27 cellular contexts compared by ENCODE assay signal in genomic region chr2:181340891-181341290, GRCh38.
"Had no signal": no experiment of that assay in that cellular context is flagged by ENCODE, and none has a peak within 500 bp of the region (broad histone marks: within the 10 kb centered on the region; RNA-seq: fewer than 3 reads in every experiment).

No MANE protein-coding gene starts in this region.

- H3K4me1 Mint-ChIP-seq: immature natural killer cell; mesothelial cell of epicardium; stimulated activated effector memory CD8-positive, alpha-beta T cell treated with anti-CD3 and anti-CD28 coated beads, Interleukin-12 subunit alpha, Interleukin-12 subunit beta, amount 100 ng/mL, for 72 hours had no signal

- H3K27ac ChIP-seq: left lung, lower lobe of right lung, pancreas, prostate gland, sigmoid colon, spleen, tibial nerve, vagina had no signal

- H3K27me3 ChIP-seq: left lung, pancreas, sigmoid colon, spleen, tibial nerve, vagina had no signal

- H3K36me3 Mint-ChIP-seq: mesothelial cell of epicardium; naive B cell; stimulated activated effector memory CD8-positive, alpha-beta T cell treated with anti-CD3 and anti-CD28 coated beads, Interleukin-12 subunit alpha, Interleukin-12 subunit beta, amount 100 ng/mL, for 72 hours; type B pancreatic cell had no signal

- H3K4me1 ChIP-seq: left lung, lower lobe of right lung, pancreas, prostate gland, sigmoid colon, spleen, tibial nerve, vagina had no signal

- ATAC-seq: left colon; left lung; lower lobe of right lung; natural killer cell treated with Interleukin-12 subunit alpha and Interleukin-12 subunit beta and Interleukin-15 and Interleukin-18, amount 100 ng/mL, for 72 hours; pancreas; right cardiac atrium; stimulated activated effector memory CD8-positive, alpha-beta T cell treated with anti-CD3 and anti-CD28 coated beads, Interleukin-12 subunit alpha, Interleukin-12 subunit beta, amount 100 ng/mL, for 72 hours; stimulated activated naive CD8-positive, alpha-beta T cell treated with anti-CD3 and anti-CD28 coated beads, Interleukin-15, amount 100 ng/mL, for 72 hours had no signal

- DNase-seq: hypothalamus; immature natural killer cell; kidney; left colon; left lung; lower lobe of right lung; mammary epithelial cell; mesendoderm; naive B cell; pancreas; posterior cingulate gyrus; retina; right cardiac atrium; sigmoid colon; small intestine; spleen; stimulated activated CD4-positive, alpha-beta T cell treated with anti-CD3 and anti-CD28 coated beads, Interleukin-4, amount 100 ng/mL, for 24 hours; stimulated activated naive CD4-positive, alpha-beta T cell treated with Interleukin-2 at 50 U/mL for 16 hours; stimulated activated naive CD8-positive, alpha-beta T cell treated with anti-CD3 and anti-CD28 coated beads, Interleukin-15, amount 100 ng/mL, for 72 hours; substantia nigra had no signal

- H3K4me3 Mint-ChIP-seq: immature natural killer cell; mesothelial cell of epicardium; naive B cell; natural killer cell treated with Interleukin-12 subunit alpha and Interleukin-12 subunit beta and Interleukin-15 and Interleukin-18, amount 100 ng/mL, for 72 hours; stimulated activated effector memory CD8-positive, alpha-beta T cell treated with anti-CD3 and anti-CD28 coated beads, Interleukin-12 subunit alpha, Interleukin-12 subunit beta, amount 100 ng/mL, for 72 hours; stimulated activated naive CD8-positive, alpha-beta T cell treated with anti-CD3 and anti-CD28 coated beads, Interleukin-15, amount 100 ng/mL, for 72 hours; type B pancreatic cell had no signal

- H3K27me3 Mint-ChIP-seq: naive B cell; natural killer cell treated with Interleukin-12 subunit alpha and Interleukin-12 subunit beta and Interleukin-15 and Interleukin-18, amount 100 ng/mL, for 72 hours; stimulated activated naive CD8-positive, alpha-beta T cell treated with anti-CD3 and anti-CD28 coated beads, Interleukin-15, amount 100 ng/mL, for 72 hours; type B pancreatic cell had no signal

- H3K9me3 ChIP-seq: left lung, lower lobe of right lung, pancreas, prostate gland, sigmoid colon, spleen, tibial nerve, vagina had no signal

- H3K36me3 ChIP-seq: left lung, lower lobe of right lung, pancreas, prostate gland, sigmoid colon, spleen, tibial nerve, vagina had no signal

- H3K27ac Mint-ChIP-seq: immature natural killer cell; mesothelial cell of epicardium; naive B cell; natural killer cell treated with Interleukin-12 subunit alpha and Interleukin-12 subunit beta and Interleukin-15 and Interleukin-18, amount 100 ng/mL, for 72 hours; stimulated activated effector memory CD8-positive, alpha-beta T cell treated with anti-CD3 and anti-CD28 coated beads, Interleukin-12 subunit alpha, Interleukin-12 subunit beta, amount 100 ng/mL, for 72 hours; stimulated activated naive CD8-positive, alpha-beta T cell treated with anti-CD3 and anti-CD28 coated beads, Interleukin-15, amount 100 ng/mL, for 72 hours; type B pancreatic cell had no signal

- H3K4me3 ChIP-seq: left lung, lower lobe of right lung, pancreas, prostate gland, sigmoid colon, spleen, tibial nerve, vagina had no signal

- H3K9me3 Mint-ChIP-seq: immature natural killer cell, mesothelial cell of epicardium, type B pancreatic cell had no signal
